Comparison of ENCODE assay signal across 3 cellular contexts in genomic region chr3:47418167-47419082, GRCh38.
TF ChIP-seq lines count a peak whose summit lies in the region.

No MANE protein-coding gene starts in this region.

TF ChIP-seq in SK-N-SH, 30 proteins besides CTCF, POLR2A, EP300 and RAD21:
- TF ChIP-seq TEAD4 (IDR thresholded peaks at IDR 0.05; ENCODE audit: borderline replicate concordance, insufficient read depth) (no peak), SIN3A (IDR thresholded peaks at IDR 0.05; ENCODE audit: borderline replicate concordance, low read depth, low read length) (no peak), FOSL2 (IDR thresholded peaks at IDR 0.05; ENCODE audit: borderline replicate concordance, low read depth) (no peak), RFX5 (IDR thresholded peaks at IDR 0.05; ENCODE audit: low read length) (no peak), IRF3 (IDR thresholded peaks at IDR 0.05; ENCODE audit: low read depth, low read length) (no peak), USF1 (IDR thresholded peaks at IDR 0.05; ENCODE audit: borderline replicate concordance, low read depth) (no peak), EZH2phosphoT487 (IDR thresholded peaks at IDR 0.05; ENCODE audit: borderline replicate concordance, low read depth) (no peak), ZBTB33 (IDR thresholded peaks at IDR 0.05; ENCODE audit: borderline replicate concordance, low read depth) (no peak), FOXM1 (IDR thresholded peaks at IDR 0.05; ENCODE audit: low read depth) (no peak), JUND (IDR thresholded peaks at IDR 0.05) (no peak)

TF ChIP-seq in SK-N-SH treated with all-trans-retinoic acid at 6 μM for 48 hours, 23 proteins besides CTCF, POLR2A, EP300 and RAD21:
- TF ChIP-seq CREB5 (CRISPR knock-in tag; IDR thresholded peaks at IDR 0.05; ENCODE audit: low read depth) (no peak), ESRRG (CRISPR knock-in tag; IDR thresholded peaks at IDR 0.05) (no peak), ZFP3 (CRISPR knock-in tag; IDR thresholded peaks at IDR 0.05) (no peak), TOX (CRISPR knock-in tag; IDR thresholded peaks at IDR 0.05; ENCODE audit: borderline replicate concordance) (no peak), ZNF8 (CRISPR knock-in tag; IDR thresholded peaks at IDR 0.05) (no peak), SNAI2 (CRISPR knock-in tag; IDR thresholded peaks at IDR 0.05) (no peak)

TF ChIP-seq in K562, 482 proteins besides CTCF, POLR2A, EP300 and RAD21:
- TF ChIP-seq HNRNPH1 (optimal IDR thresholded peaks at IDR 0.05; ENCODE audit: low read depth, low read length) = peak; percentile 60
- peak; percentile 76 for TF ChIP-seq POLR2G (IDR thresholded peaks at IDR 0.05; ENCODE audit: low read depth, low read length)
- 0 out of 2 replicates have a peak, but pooled peaks have one; percentile 49 for TF ChIP-seq ZNF263 (CRISPR knock-in tag; IDR thresholded peaks at IDR 0.05; ENCODE audit: borderline replicate concordance)
- peak; percentile 68 for TF ChIP-seq ZBTB33 (CRISPR knock-in tag; IDR thresholded peaks at IDR 0.05)
- no peak for TF ChIP-seq ELF1 (tag; IDR thresholded peaks at IDR 0.05)
- TF ChIP-seq RBM22 (IDR thresholded peaks at IDR 0.05; ENCODE audit: low read depth, low read length, poor library complexity, severe bottlenecking) = peak; percentile 94
- peak; percentile 87; the same call in 1 of the 2 replicates for TF ChIP-seq HNRNPL (IDR thresholded peaks at IDR 0.05; ENCODE audit: low read depth, low read length)
- no peak for TF ChIP-seq EP400 (IDR thresholded peaks at IDR 0.05)
- no peak for TF ChIP-seq USF2 (CRISPR knock-in tag; IDR thresholded peaks at IDR 0.05)
- peak; percentile 87 for TF ChIP-seq HNRNPK (IDR thresholded peaks at IDR 0.05; ENCODE audit: low read depth, low read length, poor library complexity, severe bottlenecking)
